8 cellular contexts compared by ENCODE assay signal in the genomic region with DNA sequence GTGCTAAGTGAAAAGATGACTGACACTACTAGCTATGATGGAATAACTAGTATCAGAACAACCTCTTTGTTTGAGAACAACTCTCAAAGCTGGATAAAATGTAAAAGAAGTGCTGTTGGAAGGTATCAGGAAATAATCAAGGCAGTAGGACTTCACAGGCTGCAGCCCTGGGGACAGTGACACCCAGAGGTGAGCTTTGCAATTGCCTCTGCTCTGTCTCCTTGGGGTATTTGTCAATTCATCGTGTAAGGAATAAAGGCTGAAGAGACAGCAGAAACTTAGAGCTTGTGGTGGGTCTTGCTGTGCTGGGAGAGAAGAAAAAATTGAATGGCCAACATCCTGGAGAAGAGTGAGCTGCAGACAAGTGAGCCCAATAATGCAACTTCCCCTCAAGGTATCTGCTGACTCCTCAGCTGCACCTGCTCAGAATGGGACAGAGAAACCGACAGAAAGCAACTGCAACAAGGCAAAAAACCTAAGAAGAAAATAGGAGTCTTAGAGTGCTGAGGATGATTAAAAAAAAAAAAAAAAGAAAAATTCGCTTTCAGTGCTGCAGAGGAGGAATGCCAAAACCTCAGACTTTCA.
A peak's percentile ranks its signal among the peaks of the same experiment; 100 is the strongest.
DNase-seq lines count a peak whose midpoint lies in the region; ATAC-seq, FAIRE-seq and TF ChIP-seq lines count a peak whose summit lies in the region.

No MANE protein-coding gene starts in this region.

- DNase-seq in activated T-cell treated with anti-CD3 and anti-CD28 coated beads for 24 hours (ENCODE audit: low read depth) (peak; percentile 4), Kasumi-1 (lab: John Stamatoyannopoulos, UW) (peak; percentile 60 to 74), HepG2 (ENCODE audit: low spot score) (peak; percentile 13), T1000 (lab: John Stamatoyannopoulos, UW) (no peak), mucosa of gallbladder (ENCODE audit: low spot score) (no peak)
- no peak for DNase-seq in activated T-cell treated with anti-CD3 and anti-CD28 coated beads, Interleukin-2, amount 50 U/mL, for 1 hour

- no peaks in the 10 kb centered on the region for H3K36me3 ChIP-seq in HepG2 (replicated peaks in 1 of 2; ENCODE audit: control insufficient read depth in 1 of 2, insufficient read depth in 2 of 2, low read length in 2 of 2)

- no peaks in the 10 kb centered on the region for H3K4me1 Mint-ChIP-seq in activated T-helper 17 cell treated with anti-CD3 and anti-CD28 coated beads, Interleukin-2, amount 50 U/mL, for 72 hours

- no peak overlapping the region for H3K4me3 ChIP-seq in HepG2 (replicated peaks in 1 of 3; ENCODE audit: insufficient read depth in 1 of 3, low read depth in 2 of 3, low read length in 3 of 3)

- no peaks in the 10 kb centered on the region for H3K36me3 Mint-ChIP-seq in activated T-helper 17 cell treated with anti-CD3 and anti-CD28 coated beads, Interleukin-2, amount 50 U/mL, for 72 hours (ENCODE audit: low read depth)

- no peaks in the 10 kb centered on the region for H3K9me3 Mint-ChIP-seq in activated T-helper 17 cell treated with anti-CD3 and anti-CD28 coated beads, Interleukin-2, amount 50 U/mL, for 72 hours

- no peak overlapping the region for H2AFZ ChIP-seq in HepG2 (ENCODE audit: low read length)

- H3K27me3 ChIP-seq in HepG2 (ENCODE audit: control insufficient read depth in 1 of 2, insufficient read depth in 2 of 2, low read length in 2 of 2) = peaks cover 1 to 5% of the 10 kb centered on the region in 2 experiments; a peak in 1 of 5 replicates

- in situ Hi-C loops in HepG2 (cut with HindIII; ENCODE audit: extremely low pct_ligation_motif_present, low pct_unique_long_range_greater_than_20kb) = no loop called here

- no peak overlapping the region for H3K9ac ChIP-seq in HepG2 (ENCODE audit: insufficient read depth, low read depth, low read length)

- H3K4me3 Mint-ChIP-seq in activated T-helper 17 cell treated with anti-CD3 and anti-CD28 coated beads, Interleukin-2, amount 50 U/mL, for 72 hours = no peak overlapping the region

- no peak overlapping the region for H3K27ac ChIP-seq in HepG2 (ENCODE audit: extremely low read length, insufficient read depth, low read length)

- H3K9me3 ChIP-seq in HepG2 (ENCODE audit: low read length) = no peaks in the 10 kb centered on the region

- POLR2A ChIA-PET in HepG2 (lab: Yijun Ruan, JAX) = no interaction called here

- intact Hi-C loops in HepG2 (cut with micrococcal nuclease; ENCODE audit: unreplicated experiment) = no loop called here

- CTCF ChIA-PET in HepG2 (lab: Yijun Ruan, JAX; ENCODE audit: low intra/inter-chr PET ratio, low total read pairs) = no interaction called here

- FAIRE-seq in HepG2 (lab: Jason Lieb, UNC) = peak; percentile 60

- no peak for TF ChIP-seq RAD21 in HepG2 (CRISPR knock-in tag; IDR thresholded peaks at IDR 0.05)

- no peaks in the 10 kb centered on the region for H3K79me2 ChIP-seq in HepG2 (ENCODE audit: insufficient read depth, low read length)

- no peak for TF ChIP-seq POLR2A in HepG2 (IDR thresholded peaks at IDR 0.05; ENCODE audit: insufficient read depth in 1 of 2, low read depth in 2 of 2, low read length in 2 of 2)

- ATAC-seq in GM21619 (IDR thresholded peaks at IDR 0.05; ENCODE audit: unreplicated experiment) (peak; percentile 88), HepG2 (peak; percentile 93)
- ATAC-seq in activated T-helper 17 cell treated with anti-CD3 and anti-CD28 coated beads, Interleukin-2, amount 50 U/mL, for 72 hours (replicated peaks) = peak; percentile 42

- TF ChIP-seq CTCF in HepG2 (CRISPR knock-in tag; IDR thresholded peaks at IDR 0.05) = peak; percentile 52

- TF ChIP-seq EP300 in HepG2 (IDR thresholded peaks at IDR 0.05; ENCODE audit: low read depth in 2 of 2, low read length in 2 of 2) (no peak), HepG2 (CRISPR knock-in tag; IDR thresholded peaks at IDR 0.05; ENCODE audit: borderline replicate concordance) (no peak)

- WGBS in HepG2 (ENCODE audit: low lambda C conversion rate) = 10% methylated on average over 3 of the region's 3 CpGs

- BruUV-seq in HepG2 (replicated peaks; lab: Mats Ljungman, UMichigan) = no TSS peak

- H3K27ac Mint-ChIP-seq in activated T-helper 17 cell treated with anti-CD3 and anti-CD28 coated beads, Interleukin-2, amount 50 U/mL, for 72 hours = no peak overlapping the region

- no peak overlapping the region for H3K4me2 ChIP-seq in HepG2 (ENCODE audit: low read depth, low read length)

- no peaks in the 10 kb centered on the region for H4K20me1 ChIP-seq in HepG2 (ENCODE audit: insufficient read depth, low read length)

- no peaks in the 10 kb centered on the region for H3K4me1 ChIP-seq in HepG2 (ENCODE audit: insufficient read depth, low read length)

- peaks cover 38% of the 10 kb centered on the region for H3K27me3 Mint-ChIP-seq in activated T-helper 17 cell treated with anti-CD3 and anti-CD28 coated beads, Interleukin-2, amount 50 U/mL, for 72 hours

TF ChIP-seq in HepG2, 621 proteins besides CTCF, POLR2A, EP300 and RAD21:
- peak; percentile 6; the same call in 1 of the 2 replicates for TF ChIP-seq STAG1 (CRISPR knock-in tag; IDR thresholded peaks at IDR 0.05)
- TF ChIP-seq, protein P1, sequence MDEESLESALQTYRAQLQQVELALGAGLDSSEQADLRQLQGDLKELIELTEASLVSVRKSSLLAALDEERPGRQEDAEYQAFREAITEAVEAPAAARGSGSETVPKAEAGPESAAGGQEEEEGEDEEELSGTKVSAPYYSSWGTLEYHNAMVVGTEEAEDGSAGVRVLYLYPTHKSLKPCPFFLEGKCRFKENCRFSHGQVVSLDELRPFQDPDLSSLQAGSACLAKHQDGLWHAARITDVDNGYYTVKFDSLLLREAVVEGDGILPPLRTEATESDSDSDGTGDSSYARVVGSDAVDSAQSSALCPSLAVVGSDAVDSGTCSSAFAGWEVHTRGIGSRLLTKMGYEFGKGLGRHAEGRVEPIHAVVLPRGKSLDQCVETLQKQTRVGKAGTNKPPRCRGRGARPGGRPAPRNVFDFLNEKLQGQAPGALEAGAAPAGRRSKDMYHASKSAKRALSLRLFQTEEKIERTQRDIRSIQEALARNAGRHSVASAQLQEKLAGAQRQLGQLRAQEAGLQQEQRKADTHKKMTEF (CRISPR knock-in tag; IDR thresholded peaks at IDR 0.05) = no peak

Comparison
In these comparisons a context has a peak if more than half of its experiments do, and no peak if none do; other contexts are left out.
1. DNase-seq: peak in activated T-cell treated with anti-CD3 and anti-CD28 coated beads for 24 hours (single experiment), Kasumi-1 (2 of 2) and HepG2 (single experiment); none in activated T-cell treated with anti-CD3 and anti-CD28 coated beads, Interleukin-2, amount 50 U/mL, for 1 hour (single experiment), T1000 (single experiment) and mucosa of gallbladder (single experiment).
2. ATAC-seq: peak in every context shown above with its lines; median percentile 93 in HepG2; 88 in GM21619; 42 in activated T-helper 17 cell treated with anti-CD3 and anti-CD28 coated beads, Interleukin-2, amount 50 U/mL, for 72 hours.